ENCODE assay signal across 9 cellular contexts in genomic region chr1:942411-942821, GRCh38. TPM values are rescaled to one million over a fixed set of nuclear protein-coding genes. Genes with fewer than 3 reads are reported as not detected.
DNase-seq lines count a peak whose midpoint lies in the region; ATAC-seq and TF ChIP-seq lines count a peak whose summit lies in the region.
"Had no signal": no experiment of that assay in that cellular context is flagged by ENCODE, and none has a peak within 500 bp of the region (broad histone marks: within the 10 kb centered on the region; RNA-seq: fewer than 3 reads in every experiment).

No MANE protein-coding gene starts in this region.

- H3K4me3 ChIP-seq in SK-N-MC (peak overlapping the region; percentile 77), iPS-18c (ENCODE audit: insufficient read depth, low read depth, low read length) (peak overlapping the region; percentile 31; the same call in 1 of the 2 replicates), tibial artery (peak overlapping the region; percentile 43 to 57)

- peaks cover 47% of the 10 kb centered on the region for H3K27me3 Mint-ChIP-seq in activated naive CD8-positive, alpha-beta T cell treated with anti-CD3 and anti-CD28 coated beads for 36 hours
- peaks cover 22% of the 10 kb centered on the region for H3K27me3 Mint-ChIP-seq in activated naive CD8-positive, alpha-beta T cell treated with anti-CD3 and anti-CD28 coated beads, Interleukin-2, amount 50 U/mL, for 24 hours

- H3K27me3 ChIP-seq in tibial artery, result peaks cover 0 to 55% of the 10 kb centered on the region in 2 donors

- DNase-seq in activated naive CD8-positive, alpha-beta T cell treated with anti-CD3 and anti-CD28 coated beads for 36 hours, result peak; percentile 41
- no peak for DNase-seq in activated naive CD8-positive, alpha-beta T cell treated with anti-CD3 and anti-CD28 coated beads, Interleukin-2, amount 50 U/mL, for 24 hours
- DNase-seq in SK-N-MC (ENCODE audit: low read depth, low spot score) (no peak), tibial artery (no peak), NCI-H524 treated with DMSO at 0.1 percent for 48 hours (lab: John Stamatoyannopoulos, UW) (no peak), cerebellar cortex (ENCODE audit: low spot score) (no peak)
- DNase-seq: DND-41 had no signal

- peaks cover 0 to 37% (median 33%) of the 10 kb centered on the region in 4 donors for H3K4me1 ChIP-seq in tibial artery

- H3K9ac ChIP-seq in SK-N-MC (ENCODE audit: insufficient read length), result peak overlapping the region; percentile 35

- no peak for TF ChIP-seq CTCF in tibial artery (IDR thresholded peaks at IDR 0.05)

- no peaks in the 10 kb centered on the region for H3K9me3 ChIP-seq in SK-N-MC (ENCODE audit: low read depth, low read length)
- H3K9me3 ChIP-seq in iPS-18c (ENCODE audit: control insufficient read depth, insufficient read depth, low read length), result no peaks in the 10 kb centered on the region
- H3K9me3 ChIP-seq in tibial artery, result no peaks in the 10 kb centered on the region

- H3K36me3 Mint-ChIP-seq in activated naive CD8-positive, alpha-beta T cell treated with anti-CD3 and anti-CD28 coated beads for 36 hours, result peaks cover 16% of the 10 kb centered on the region
- H3K36me3 Mint-ChIP-seq in activated naive CD8-positive, alpha-beta T cell treated with anti-CD3 and anti-CD28 coated beads, Interleukin-2, amount 50 U/mL, for 24 hours (ENCODE audit: low read depth), result peaks cover 8% of the 10 kb centered on the region

- H3K27ac Mint-ChIP-seq in activated naive CD8-positive, alpha-beta T cell treated with anti-CD3 and anti-CD28 coated beads for 36 hours, result no peak overlapping the region
- H3K27ac Mint-ChIP-seq in activated naive CD8-positive, alpha-beta T cell treated with anti-CD3 and anti-CD28 coated beads, Interleukin-2, amount 50 U/mL, for 24 hours, result no peak overlapping the region

- no peak for ATAC-seq in activated naive CD8-positive, alpha-beta T cell treated with anti-CD3 and anti-CD28 coated beads, Interleukin-2, amount 50 U/mL, for 24 hours
- no peak for ATAC-seq in HG02840 (IDR thresholded peaks at IDR 0.05; ENCODE audit: low FRiP score, unreplicated experiment)

- peaks cover 32% of the 10 kb centered on the region for H3K36me3 ChIP-seq in SK-N-MC (ENCODE audit: insufficient read depth, low read length)
- H3K36me3 ChIP-seq in tibial artery, result peaks cover 8 to 38% (median 24%) of the 10 kb centered on the region in 3 donors

- H3K4me3 Mint-ChIP-seq in activated naive CD8-positive, alpha-beta T cell treated with anti-CD3 and anti-CD28 coated beads for 36 hours, result no peak overlapping the region
- no peak overlapping the region for H3K4me3 Mint-ChIP-seq in activated naive CD8-positive, alpha-beta T cell treated with anti-CD3 and anti-CD28 coated beads, Interleukin-2, amount 50 U/mL, for 24 hours

- peaks cover 9% of the 10 kb centered on the region for H3K4me1 Mint-ChIP-seq in activated naive CD8-positive, alpha-beta T cell treated with anti-CD3 and anti-CD28 coated beads for 36 hours
- H3K4me1 Mint-ChIP-seq in activated naive CD8-positive, alpha-beta T cell treated with anti-CD3 and anti-CD28 coated beads, Interleukin-2, amount 50 U/mL, for 24 hours, result peaks cover 10% of the 10 kb centered on the region

- H3K27ac ChIP-seq in SK-N-MC, result peak overlapping the region; percentile 82
- peak overlapping the region; percentile 26 to 71 for H3K27ac ChIP-seq in tibial artery

- intact Hi-C loops in tibial artery (cut with DNase I; ENCODE audit: low total_unique reads), result no loop called here

- no peaks in the 10 kb centered on the region for H3K9me3 Mint-ChIP-seq in activated naive CD8-positive, alpha-beta T cell treated with anti-CD3 and anti-CD28 coated beads for 36 hours
- H3K9me3 Mint-ChIP-seq in activated naive CD8-positive, alpha-beta T cell treated with anti-CD3 and anti-CD28 coated beads, Interleukin-2, amount 50 U/mL, for 24 hours, result no peaks in the 10 kb centered on the region

RNA-seq across cellular contexts. Expression of gene NOC2L, which starts 16.6 kb away (rescaled TPM):
- 100 to 1,000 TPM; 176 to 185 TPM for total RNA-seq in activated naive CD8-positive, alpha-beta T cell treated with anti-CD3 and anti-CD28 coated beads for 36 hours

RNA-seq across cellular contexts. Expression of gene KLHL17, which starts 18.0 kb away (rescaled TPM):
- 10 to 100 TPM; 19.5 to 22.5 TPM for total RNA-seq in activated naive CD8-positive, alpha-beta T cell treated with anti-CD3 and anti-CD28 coated beads for 36 hours

RNA-seq across cellular contexts. Expression of gene SAMD11, which starts 18.7 kb away (rescaled TPM):
- total RNA-seq in activated naive CD8-positive, alpha-beta T cell treated with anti-CD3 and anti-CD28 coated beads for 36 hours, result not detected

RNA-seq across cellular contexts. Expression of gene PLEKHN1, which starts 23.9 kb away (rescaled TPM):
- 1 to 10 TPM in 1 of 2 experiments, under 1 TPM in 1; 0.85 to 1.3 TPM for total RNA-seq in activated naive CD8-positive, alpha-beta T cell treated with anti-CD3 and anti-CD28 coated beads for 36 hours

RNA-seq across cellular contexts. Expression of gene PERM1, which starts 39.5 kb away (rescaled TPM):
- total RNA-seq in activated naive CD8-positive, alpha-beta T cell treated with anti-CD3 and anti-CD28 coated beads for 36 hours, result not detected
